Comparison of ENCODE assay signal across 18 cellular contexts in the genomic region with DNA sequence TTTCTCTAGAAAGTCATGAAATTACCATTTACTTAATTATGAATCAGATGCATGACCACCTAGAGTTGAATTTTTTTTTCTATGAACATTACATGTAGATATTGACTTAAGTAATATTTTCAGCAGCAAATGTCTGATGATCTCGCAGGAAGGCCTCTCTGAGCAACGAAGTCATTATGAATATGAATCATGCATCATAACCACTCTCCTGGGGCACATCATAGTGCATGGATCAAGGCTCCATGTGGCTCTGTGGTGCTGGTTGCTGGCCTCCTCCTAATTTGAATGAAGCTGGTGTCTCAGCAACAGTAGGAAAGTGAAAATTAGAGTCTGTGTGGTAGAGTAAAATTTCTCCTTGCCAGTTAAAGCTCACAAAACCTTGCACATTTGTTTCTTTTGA.
DNase-seq lines count a peak whose midpoint lies in the region; ATAC-seq and TF ChIP-seq lines count a peak whose summit lies in the region.
"Had no signal": no experiment of that assay in that cellular context is flagged by ENCODE, and none has a peak within 500 bp of the region (broad histone marks: within the 10 kb centered on the region; RNA-seq: fewer than 3 reads in every experiment).

No MANE protein-coding gene starts in this region.

- no peak overlapping the region for H3K4me2 ChIP-seq in PC-3 (ENCODE audit: low read length)
- H3K4me2 ChIP-seq: BLaER1 treated with 17β-estradiol and CSF1 and Interleukin-3, amounts not matched to agents 10 nM and 100 nM; hepatocyte had no signal

- H4K20me1 ChIP-seq in PC-3 (ENCODE audit: low read length), result no peaks in the 10 kb centered on the region
- H4K20me1 ChIP-seq: BLaER1 treated with 17β-estradiol and CSF1 and Interleukin-3, amounts not matched to agents 10 nM and 100 nM had no signal

- ATAC-seq in GM21786 (IDR thresholded peaks at IDR 0.05; ENCODE audit: unreplicated experiment) (peak; percentile 45), PC-3 (no peak; the same call in 1 of the 2 replicates)
- ATAC-seq: T-cell had no signal

- H3K9me2 ChIP-seq in PC-3 (replicated peaks; ENCODE audit: low read length), result no peaks in the 10 kb centered on the region

- no peak overlapping the region for H3K9ac ChIP-seq in PC-3 (ENCODE audit: low read length)
- H3K9ac ChIP-seq: BLaER1 treated with 17β-estradiol and CSF1 and Interleukin-3, amounts not matched to agents 10 nM and 100 nM had no signal

- no peaks in the 10 kb centered on the region for H3K79me2 ChIP-seq in PC-3 (ENCODE audit: low read length)
- H3K79me2 ChIP-seq: hepatocyte had no signal

- CTCF ChIA-PET in PC-3 (lab: Charles Lee) (no interaction called here), HEK293T (lab: Yijun Ruan, JAX) (interaction anchor here (0.7 kb wide), 1 partner anchor 939 kb away, joined by 3 read pairs; no protein-coding TSS in a partner anchor)

- H3K4me1 ChIP-seq in PC-3 (ENCODE audit: insufficient read depth, low read length), result no peaks in the 10 kb centered on the region
- H3K4me1 ChIP-seq: left ventricle myocardium inferior had no signal

- POLR2A ChIA-PET in PC-3 (lab: Charles Lee; ENCODE audit: unreplicated experiment), result no interaction called here
- POLR2A ChIA-PET in HEK293T (lab: Yijun Ruan, JAX), result no interaction called here

- no peak for TF ChIP-seq CTCF in PC-3 (conservative IDR thresholded peaks at IDR 0.05; ENCODE audit: low read depth, low read length)

- H3K27ac ChIP-seq in PC-3 (ENCODE audit: low read length), result no peak overlapping the region
- H3K27ac ChIP-seq: BLaER1 treated with 17β-estradiol and CSF1 and Interleukin-3, amounts not matched to agents 10 nM and 100 nM; hepatocyte; left ventricle myocardium inferior had no signal

- BruUV-seq in PC-3 (replicated peaks; lab: Mats Ljungman, UMichigan), result no TSS peak

- no peak overlapping the region for H3K4me3 ChIP-seq in PC-3 (ENCODE audit: low read length)
- H3K4me3 ChIP-seq: BLaER1 treated with 17β-estradiol and CSF1 and Interleukin-3, amounts not matched to agents 10 nM and 100 nM; hepatocyte; left ventricle myocardium inferior; tibial artery had no signal

- peak; percentile 73 for DNase-seq in Daoy (ENCODE audit: low read depth)
- peak; percentile 33 for DNase-seq in PC-3
- peak; percentile 56 for DNase-seq in fibroblast of peridontal ligament (ENCODE audit: extremely low read depth)
- no peak for DNase-seq in HEK293T (ENCODE audit: extremely low spot score)
- no peak for DNase-seq in NCI-H345 treated with DMSO at 0.1 percent for 48 hours (lab: John Stamatoyannopoulos, UW; ENCODE audit: unreplicated experiment)
- DNase-seq in dermis blood vessel endothelial cell, result no peak
- no peak for DNase-seq in NCI-H345 (lab: John Stamatoyannopoulos, UW)
- DNase-seq: activated CD8-positive, alpha-beta memory T cell treated with anti-CD3 and anti-CD28 coated beads, Interleukin-2, amount 50 U/mL, for 48 hours; DMS53; left ventricle myocardium inferior; NCI-H1092 treated with DMSO at 0.1 percent for 48 hours; NCI-H2171; retina; T-cell; tibial artery had no signal

- no peaks in the 10 kb centered on the region for H3F3A ChIP-seq in PC-3 (ENCODE audit: low read length, unreplicated experiment)

- no peak overlapping the region for H2AFZ ChIP-seq in PC-3 (ENCODE audit: low read length)
- H2AFZ ChIP-seq: hepatocyte had no signal

- no peaks in the 10 kb centered on the region for H3K27me3 ChIP-seq in PC-3 (ENCODE audit: low read length)
- H3K27me3 ChIP-seq: BLaER1 treated with 17β-estradiol and CSF1 and Interleukin-3, amounts not matched to agents 10 nM and 100 nM; hepatocyte; tibial artery had no signal

- intact Hi-C loops in PC-3 (cut with micrococcal nuclease), result no loop called here

- no peaks in the 10 kb centered on the region for H3K36me3 ChIP-seq in PC-3 (ENCODE audit: low read depth, low read length)
- H3K36me3 ChIP-seq: BLaER1 treated with 17β-estradiol and CSF1 and Interleukin-3, amounts not matched to agents 10 nM and 100 nM; left ventricle myocardium inferior; tibial artery had no signal

- no peaks in the 10 kb centered on the region for H3K9me3 ChIP-seq in PC-3 (ENCODE audit: low read length)
- H3K9me3 ChIP-seq: tibial artery had no signal

TF ChIP-seq in HEK293T, 16 proteins besides CTCF, POLR2A, EP300 and RAD21:
- TF ChIP-seq ELF4 (IDR thresholded peaks at IDR 0.05) (no peak), TARDBP (IDR thresholded peaks at IDR 0.05) (no peak), LEF1 (IDR thresholded peaks at IDR 0.05; ENCODE audit: borderline replicate concordance) (no peak), FOXM1 (IDR thresholded peaks at IDR 0.05; ENCODE audit: borderline replicate concordance) (no peak), HDGF (IDR thresholded peaks at IDR 0.05; ENCODE audit: borderline replicate concordance) (no peak), FOXK2 (IDR thresholded peaks at IDR 0.05) (no peak), SP1 (IDR thresholded peaks at IDR 0.05) (no peak), FOXA1 (IDR thresholded peaks at IDR 0.05) (no peak), BHLHE40 (IDR thresholded peaks at IDR 0.05; ENCODE audit: borderline replicate concordance) (no peak), ARNT (IDR thresholded peaks at IDR 0.05) (no peak), ZNF384 (IDR thresholded peaks at IDR 0.05) (no peak), SUZ12 (IDR thresholded peaks at IDR 0.05) (no peak), L3MBTL2 (conservative IDR thresholded peaks at IDR 0.05) (no peak), NFRKB (IDR thresholded peaks at IDR 0.05) (no peak), CTBP1 (IDR thresholded peaks at IDR 0.05; ENCODE audit: borderline replicate concordance) (no peak), PKNOX1 (IDR thresholded peaks at IDR 0.05) (no peak)

Comparison
In these comparisons a context has a peak if more than half of its experiments do, and no peak if none do; other contexts are left out.
1. DNase-seq: peak in Daoy (single experiment), PC-3 (single experiment) and fibroblast of peridontal ligament (single experiment); none in HEK293T (single experiment), NCI-H345 treated with DMSO at 0.1 percent for 48 hours (single experiment), dermis blood vessel endothelial cell (single experiment) and NCI-H345 (single experiment).